24 cellular contexts compared by ENCODE assay signal in the genomic region with DNA sequence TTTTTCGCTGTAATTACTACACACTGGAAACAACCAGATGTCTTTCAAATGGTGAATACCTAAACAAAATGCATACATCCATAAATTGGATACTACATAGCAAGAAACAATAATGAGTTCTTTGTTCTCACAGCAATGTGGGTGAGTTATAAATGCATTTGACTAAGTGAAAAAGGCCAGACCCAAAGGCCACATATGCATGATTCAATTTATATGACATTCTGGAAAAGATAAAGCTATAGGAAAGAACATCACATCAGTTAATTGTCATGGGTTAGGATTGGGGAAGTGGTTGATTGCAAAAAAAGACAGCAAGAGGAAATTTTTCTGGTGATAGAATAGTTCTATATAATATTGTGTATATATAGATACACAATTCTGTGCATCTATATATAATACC.
"Had no signal": no experiment of that assay in that cellular context is flagged by ENCODE, and none has a peak within 500 bp of the region (broad histone marks: within the 10 kb centered on the region; RNA-seq: fewer than 3 reads in every experiment).

No MANE protein-coding gene starts in this region.

- H3K9me3 Mint-ChIP-seq: endodermal cell, mesothelial cell of epicardium had no signal

- H3K36me3 Mint-ChIP-seq: mesothelial cell of epicardium; naive B cell; naive thymus-derived CD8-positive, alpha-beta T cell had no signal

- H3K27ac Mint-ChIP-seq: dendritic cell treated with granulocyte-macrophage colony-stimulating factor and Interleukin-4, amounts not matched to agents 40 ng/mL and 50 ng/mL, for 4 days; effector memory CD8-positive, alpha-beta T cell; endodermal cell; mesothelial cell of epicardium; naive B cell; naive thymus-derived CD8-positive, alpha-beta T cell had no signal

- H3K4me3 Mint-ChIP-seq: dendritic cell treated with granulocyte-macrophage colony-stimulating factor and Interleukin-4, amounts not matched to agents 40 ng/mL and 50 ng/mL, for 4 days; effector memory CD8-positive, alpha-beta T cell; endodermal cell; mesothelial cell of epicardium; naive B cell; naive thymus-derived CD8-positive, alpha-beta T cell had no signal

- H3K4me1 Mint-ChIP-seq: endodermal cell; mesothelial cell of epicardium; naive B cell; naive thymus-derived CD8-positive, alpha-beta T cell had no signal

- H3K27me3 Mint-ChIP-seq: dendritic cell treated with granulocyte-macrophage colony-stimulating factor and Interleukin-4, amounts not matched to agents 40 ng/mL and 50 ng/mL, for 4 days; effector memory CD8-positive, alpha-beta T cell; naive B cell; naive thymus-derived CD8-positive, alpha-beta T cell had no signal

- DNase-seq: cortex of kidney; effector CD8-positive, alpha-beta T cell; effector memory CD8-positive, alpha-beta T cell; endodermal cell; erythroblast; esophagus squamous epithelium; foreskin fibroblast; foreskin melanocyte; gastrocnemius medialis; glutamatergic neuron; head of caudate nucleus; heart right ventricle; hippocampal formation; left cardiac atrium; left lung; left ventricle myocardium superior; lower lobe of right lung; mesenchymal stem cell; mucosa of descending colon; naive B cell; naive thymus-derived CD8-positive, alpha-beta T cell had no signal

- ATAC-seq: effector memory CD8-positive, alpha-beta T cell; esophagus mucosa; gastrocnemius medialis; heart right ventricle; left cardiac atrium; left lung; left ventricle myocardium superior; lower lobe of right lung; mucosa of descending colon; naive thymus-derived CD8-positive, alpha-beta T cell had no signal
